Comparison of ENCODE assay signal across 27 cellular contexts in genomic region chr6:158557927-158558326, GRCh38. TPM values are rescaled to one million over a fixed set of nuclear protein-coding genes. Genes with fewer than 3 reads are reported as not detected.
DNase-seq lines count a peak whose midpoint lies in the region; ATAC-seq and TF ChIP-seq lines count a peak whose summit lies in the region.
"Had no signal": no experiment of that assay in that cellular context is flagged by ENCODE, and none has a peak within 500 bp of the region (broad histone marks: within the 10 kb centered on the region; RNA-seq: fewer than 3 reads in every experiment).

No MANE protein-coding gene starts in this region.

- H3K79me2 ChIP-seq in smooth muscle cell (ENCODE audit: low read depth), result peaks cover 20% of the 10 kb centered on the region

- no peak for ATAC-seq in GM18519 (IDR thresholded peaks at IDR 0.05; ENCODE audit: low FRiP score, unreplicated experiment)
- ATAC-seq: activated CD4-positive, alpha-beta T cell treated with anti-CD3 and anti-CD28 coated beads for 36 hours; effector memory CD8-positive, alpha-beta T cell; heart left ventricle; mucosa of descending colon; sciatic nerve; stimulated activated naive B cell treated with anti-CD40 and anti-IgM and Interleukin-4, amounts not matched to agents 10 μg/mL and 1 μg/mL and 100 μg/mL, for 72 hours; T-cell had no signal

- WGBS in smooth muscle cell (ENCODE audit: low lambda C conversion rate), result 92% methylated on average over 5 of the region's 5 CpGs

- H4K20me1 ChIP-seq in smooth muscle cell (ENCODE audit: low read depth), result peaks cover 21% of the 10 kb centered on the region

- no peak overlapping the region for H3K4me2 ChIP-seq in smooth muscle cell

- DNase-seq in NCI-H1092 treated with DMSO at 0.1 percent for 48 hours (lab: John Stamatoyannopoulos, UW), result peak; percentile 29
- no peak for DNase-seq in NCI-H1092 (lab: John Stamatoyannopoulos, UW)
- DNase-seq in NCI-H2029 (lab: John Stamatoyannopoulos, UW), result peak; percentile 62
- no peak for DNase-seq in glutamatergic neuron
- DNase-seq in smooth muscle cell (lab: John Stamatoyannopoulos, UW; ENCODE audit: unreplicated experiment), result no peak
- no peak for DNase-seq in activated gamma-delta T cell (lab: John Stamatoyannopoulos, UW)
- DNase-seq in central memory CD4-positive, alpha-beta T cell, result no peak
- DNase-seq: activated CD4-positive, alpha-beta T cell treated with anti-CD3 and anti-CD28 coated beads for 36 hours; activated T-cell treated with anti-CD3 and anti-CD28 coated beads, Interleukin-2, amount 50 U/mL, for 24 hours; amniotic stem cell; CD8-positive, alpha-beta memory T cell; colonic mucosa; DMS 273 treated with DMSO at 0.1 percent for 48 hours; effector memory CD8-positive, alpha-beta T cell; GOT3; heart left ventricle; mucosa of descending colon; NCI-H187; NCI-H524 treated with DMSO at 0.1 percent for 48 hours; stimulated activated CD4-positive, alpha-beta T cell treated with anti-CD3 and anti-CD28 coated beads, Interleukin-15, amount 100 ng/mL, for 24 hours; stimulated activated naive B cell treated with anti-CD40 and anti-IgM and Interleukin-4, amounts not matched to agents 10 μg/mL and 1 μg/mL and 100 μg/mL, for 72 hours; T-cell had no signal

- H3K27me3 Mint-ChIP-seq in glutamatergic neuron (ENCODE audit: unreplicated experiment), result peaks cover 10% of the 10 kb centered on the region
- H3K27me3 Mint-ChIP-seq: activated CD4-positive, alpha-beta T cell treated with anti-CD3 and anti-CD28 coated beads for 36 hours; activated T-cell treated with anti-CD3 and anti-CD28 coated beads, Interleukin-2, amount 50 U/mL, for 24 hours; effector memory CD8-positive, alpha-beta T cell; stimulated activated naive B cell treated with anti-CD40 and anti-IgM and Interleukin-4, amounts not matched to agents 10 μg/mL and 1 μg/mL and 100 μg/mL, for 72 hours; T-cell had no signal

- no peak overlapping the region for H3K9ac ChIP-seq in smooth muscle cell (ENCODE audit: low read depth)

- H3K4me1 Mint-ChIP-seq in glutamatergic neuron (ENCODE audit: low read depth, unreplicated experiment), result peaks cover 42% of the 10 kb centered on the region

- H3K27me3 ChIP-seq in smooth muscle cell (ENCODE audit: low read depth), result no peaks in the 10 kb centered on the region
- H3K27me3 ChIP-seq: breast epithelium, colonic mucosa, heart left ventricle, SJSA1 had no signal

- no peaks in the 10 kb centered on the region for H3K36me3 Mint-ChIP-seq in glutamatergic neuron (ENCODE audit: unreplicated experiment)
- H3K36me3 Mint-ChIP-seq: T-cell had no signal

- H3K36me3 ChIP-seq in smooth muscle cell (ENCODE audit: low read depth), result no peaks in the 10 kb centered on the region
- H3K36me3 ChIP-seq: breast epithelium, colonic mucosa, heart left ventricle had no signal

- H3K4me3 ChIP-seq in smooth muscle cell, result no peak overlapping the region
- H3K4me3 ChIP-seq: breast epithelium, colonic mucosa, heart left ventricle, mucosa of descending colon, SJSA1 had no signal

- H3K27ac ChIP-seq in smooth muscle cell (ENCODE audit: low read depth), result no peak overlapping the region
- H3K27ac ChIP-seq: 22Rv1, colonic mucosa, heart left ventricle, SJSA1 had no signal

- H3K4me1 ChIP-seq in smooth muscle cell (ENCODE audit: low read depth), result peaks cover 8% of the 10 kb centered on the region
- H3K4me1 ChIP-seq: breast epithelium had no signal

- no peak overlapping the region for H3K27ac Mint-ChIP-seq in glutamatergic neuron (ENCODE audit: unreplicated experiment)
- H3K27ac Mint-ChIP-seq: activated CD4-positive, alpha-beta T cell treated with anti-CD3 and anti-CD28 coated beads for 36 hours; activated T-cell treated with anti-CD3 and anti-CD28 coated beads, Interleukin-2, amount 50 U/mL, for 24 hours; effector memory CD8-positive, alpha-beta T cell; stimulated activated naive B cell treated with anti-CD40 and anti-IgM and Interleukin-4, amounts not matched to agents 10 μg/mL and 1 μg/mL and 100 μg/mL, for 72 hours had no signal

- H3K9me3 Mint-ChIP-seq in glutamatergic neuron (ENCODE audit: unreplicated experiment), result peaks cover 20% of the 10 kb centered on the region
- H3K9me3 Mint-ChIP-seq: activated T-cell treated with anti-CD3 and anti-CD28 coated beads, Interleukin-2, amount 50 U/mL, for 24 hours; CD8-positive, alpha-beta memory T cell; effector memory CD8-positive, alpha-beta T cell; stimulated activated naive B cell treated with anti-CD40 and anti-IgM and Interleukin-4, amounts not matched to agents 10 μg/mL and 1 μg/mL and 100 μg/mL, for 72 hours; T-cell had no signal

- peak overlapping the region; percentile 19 for H2AFZ ChIP-seq in smooth muscle cell (ENCODE audit: low read depth)

- H3K4me3 Mint-ChIP-seq in glutamatergic neuron (ENCODE audit: unreplicated experiment), result peak overlapping the region; percentile 9
- H3K4me3 Mint-ChIP-seq: activated CD4-positive, alpha-beta T cell treated with anti-CD3 and anti-CD28 coated beads for 36 hours; activated T-cell treated with anti-CD3 and anti-CD28 coated beads, Interleukin-2, amount 50 U/mL, for 24 hours; effector memory CD8-positive, alpha-beta T cell; stimulated activated naive B cell treated with anti-CD40 and anti-IgM and Interleukin-4, amounts not matched to agents 10 μg/mL and 1 μg/mL and 100 μg/mL, for 72 hours had no signal

- no peak for TF ChIP-seq CTCF in glutamatergic neuron (IDR thresholded peaks at IDR 0.05; ENCODE audit: partially characterized antibody, unreplicated experiment)
- no peak for TF ChIP-seq CTCF in smooth muscle cell (IDR thresholded peaks at IDR 0.05; ENCODE audit: borderline replicate concordance, insufficient read depth, poor library complexity, severe bottlenecking)

- no peaks in the 10 kb centered on the region for H3K9me3 ChIP-seq in smooth muscle cell (replicated peaks; ENCODE audit: low read depth)
- H3K9me3 ChIP-seq: breast epithelium, colonic mucosa, heart left ventricle, mucosa of descending colon had no signal

- H3F3A ChIP-seq in smooth muscle cell (ENCODE audit: low read depth), result no peaks in the 10 kb centered on the region

RNA-seq across cellular contexts. Expression of gene TMEM181, which starts 2.0 kb away (rescaled TPM):
- total RNA-seq in glutamatergic neuron (ENCODE audit: unreplicated experiment) (44.3 TPM), smooth muscle cell (29.0 and 35.0 TPM in 2 replicates)
- polyA plus RNA-seq in smooth muscle cell, result 15.1 and 15.3 TPM in 2 replicates

Comparison
In these comparisons a context has a peak if more than half of its experiments do, and no peak if none do; other contexts are left out.
1. DNase-seq: peak in NCI-H1092 treated with DMSO at 0.1 percent for 48 hours (single experiment) and NCI-H2029 (single experiment); none in NCI-H1092 (single experiment), glutamatergic neuron (single experiment), smooth muscle cell (single experiment), activated gamma-delta T cell (single experiment) and central memory CD4-positive, alpha-beta T cell (single experiment).